1 cellular context compared by ENCODE assay signal in genomic region chr19:33438987-33439781, GRCh38.
TF ChIP-seq lines count a peak whose summit lies in the region.

No MANE protein-coding gene starts in this region.

TF ChIP-seq in HEK293, 187 proteins besides CTCF, POLR2A, EP300 and RAD21 (continued from another document):
- TF ChIP-seq ZNF639 (tag by site-specific recombination; IDR thresholded peaks at IDR 0.05) (no peak), ZNF423 (tag by site-specific recombination; IDR thresholded peaks at IDR 0.05) (no peak), ZNF600 (tag by site-specific recombination; IDR thresholded peaks at IDR 0.05) (peak; percentile 52), ZFHX2 (tag by site-specific recombination; conservative IDR thresholded peaks at IDR 0.05) (peak; percentile 92), ZIC2 (tag by site-specific recombination; IDR thresholded peaks at IDR 0.05) (peak; percentile 81)
